32 cellular contexts compared by ENCODE assay signal in genomic region chr6:12431023-12431422, GRCh38.
"Had no signal": no experiment of that assay in that cellular context is flagged by ENCODE, and none has a peak within 500 bp of the region (broad histone marks: within the 10 kb centered on the region; RNA-seq: fewer than 3 reads in every experiment).

No MANE protein-coding gene starts in this region.

- H3K4me1 ChIP-seq: foreskin keratinocyte, gastrocnemius medialis had no signal

- ATAC-seq: activated CD4-positive, CD25-positive, alpha-beta regulatory T cell treated with anti-CD3 and anti-CD28 coated beads, Interleukin-2, amount 50 U/mL, for 24 hours; activated CD8-positive, alpha-beta T cell treated with anti-CD3 and anti-CD28 coated beads for 36 hours; activated T-cell treated with anti-CD3 and anti-CD28 coated beads, Interleukin-2, amount 50 U/mL, for 4 hours; activated T-helper 17 cell treated with anti-CD3 and anti-CD28 coated beads, Interleukin-2, amount 50 U/mL, for 72 hours; foreskin keratinocyte; gastrocnemius medialis; heart left ventricle had no signal

- FAIRE-seq: astrocyte, bronchial epithelial cell had no signal

- H3K36me3 ChIP-seq: brain microvascular endothelial cell, esophagus muscularis mucosa, gastrocnemius medialis, heart left ventricle had no signal

- H3K27me3 Mint-ChIP-seq: activated CD8-positive, alpha-beta T cell treated with anti-CD3 and anti-CD28 coated beads for 36 hours; central memory CD8-positive, alpha-beta T cell; dendritic cell treated with granulocyte-macrophage colony-stimulating factor and Interleukin-4, amounts not matched to agents 40 ng/mL and 50 ng/mL, for 4 days had no signal

- H3K27me3 ChIP-seq: brain microvascular endothelial cell, esophagus muscularis mucosa, foreskin keratinocyte, gastrocnemius medialis, heart left ventricle had no signal

- H3K9me3 ChIP-seq: gastrocnemius medialis had no signal

- DNase-seq: activated B cell treated with CpG ODN at 0.5 μM for 24 hours; activated CD4-positive, alpha-beta T cell treated with anti-CD3 and anti-CD28 coated beads for 48 hours; activated CD4-positive, alpha-beta T cell treated with anti-CD3 and anti-CD28 coated beads, Interleukin-2, amount 50 U/mL, for 1 hour; activated CD4-positive, alpha-beta T cell treated with anti-CD3 and anti-CD28 coated beads, Interleukin-2, amount 50 U/mL, for 48 hours; activated CD8-positive, alpha-beta memory T cell treated with anti-CD3 and anti-CD28 coated beads for 24 hours; activated CD8-positive, alpha-beta T cell treated with anti-CD3 and anti-CD28 coated beads for 36 hours; activated effector memory CD4-positive, alpha-beta T cell treated with Interleukin-2 at 50 U/mL for 16 hours; activated gamma-delta T cell treated with Interleukin-2 at 50 U/mL for 16 hours; activated naive CD4-positive, alpha-beta T cell treated with anti-CD3 and anti-CD28 coated beads, Interleukin-2, amount 50 U/mL, for 16 hours; activated naive CD4-positive, alpha-beta T cell treated with Interleukin-2 at 50 U/mL for 16 hours; activated T-cell treated with anti-CD3 and anti-CD28 coated beads, Interleukin-2, amount 50 U/mL, for 4 hours; amniotic stem cell; anterior cingulate cortex; brain microvascular endothelial cell; dorsolateral prefrontal cortex; effector memory CD4-positive, alpha-beta T cell; endodermal cell; foreskin keratinocyte; gastrocnemius medialis; glutamatergic neuron; heart left ventricle; T-helper 2 cell had no signal

- H3K4me3 Mint-ChIP-seq: activated B cell treated with CpG ODN at 0.5 μM for 24 hours; activated CD8-positive, alpha-beta T cell treated with anti-CD3 and anti-CD28 coated beads for 36 hours; activated naive CD8-positive, alpha-beta T cell; activated T-cell treated with anti-CD3 and anti-CD28 coated beads, Interleukin-2, amount 50 U/mL, for 4 hours; activated T-helper 17 cell treated with anti-CD3 and anti-CD28 coated beads, Interleukin-2, amount 50 U/mL, for 72 hours; central memory CD8-positive, alpha-beta T cell; dendritic cell treated with granulocyte-macrophage colony-stimulating factor and Interleukin-4, amounts not matched to agents 40 ng/mL and 50 ng/mL, for 4 days; endodermal cell had no signal

- H3K27ac Mint-ChIP-seq: activated B cell treated with CpG ODN at 0.5 μM for 24 hours; activated CD8-positive, alpha-beta T cell treated with anti-CD3 and anti-CD28 coated beads for 36 hours; activated naive CD8-positive, alpha-beta T cell; activated T-helper 17 cell treated with anti-CD3 and anti-CD28 coated beads, Interleukin-2, amount 50 U/mL, for 72 hours; dendritic cell treated with granulocyte-macrophage colony-stimulating factor and Interleukin-4, amounts not matched to agents 40 ng/mL and 50 ng/mL, for 4 days; endodermal cell had no signal

- H3K4me1 Mint-ChIP-seq: activated T-helper 17 cell treated with anti-CD3 and anti-CD28 coated beads, Interleukin-2, amount 50 U/mL, for 72 hours; central memory CD8-positive, alpha-beta T cell had no signal

- H3K4me3 ChIP-seq: coronary artery, dorsolateral prefrontal cortex, esophagus muscularis mucosa, gastrocnemius medialis, heart left ventricle had no signal

- H3K27ac ChIP-seq: brain microvascular endothelial cell, coronary artery, dorsolateral prefrontal cortex, esophagus muscularis mucosa, foreskin keratinocyte, gastrocnemius medialis, heart left ventricle, VCaP had no signal

- H3K9me3 Mint-ChIP-seq: central memory CD8-positive, alpha-beta T cell had no signal
